23 cellular contexts compared by ENCODE assay signal in genomic region chr12:74171478-74171909, GRCh38.
"Had no signal": no experiment of that assay in that cellular context is flagged by ENCODE, and none has a peak within 500 bp of the region (broad histone marks: within the 10 kb centered on the region; RNA-seq: fewer than 3 reads in every experiment).

No MANE protein-coding gene starts in this region.

- H3K9me3 ChIP-seq: adrenal gland, body of pancreas, colonic mucosa, gastrocnemius medialis, transverse colon had no signal

- H3K4me3 Mint-ChIP-seq: activated naive CD4-positive, alpha-beta T cell treated with anti-CD3 and anti-CD28 coated beads for 36 hours; activated naive CD8-positive, alpha-beta T cell treated with anti-CD3 and anti-CD28 coated beads for 36 hours; immature natural killer cell; naive thymus-derived CD4-positive, alpha-beta T cell had no signal

- DNase-seq: activated CD4-positive, alpha-beta T cell treated with anti-CD3 and anti-CD28 coated beads for 48 hours; activated CD4-positive, alpha-beta T cell treated with anti-CD3 and anti-CD28 coated beads, Interleukin-2, amount 50 U/mL, for 48 hours; activated CD8-positive, alpha-beta memory T cell treated with anti-CD3 and anti-CD28 coated beads for 24 hours; activated effector memory CD4-positive, alpha-beta T cell treated with Interleukin-2 at 50 U/mL for 16 hours; activated naive CD4-positive, alpha-beta T cell treated with anti-CD3 and anti-CD28 coated beads for 36 hours; activated naive CD8-positive, alpha-beta T cell treated with anti-CD3 and anti-CD28 coated beads for 36 hours; adrenal gland; body of pancreas; colonic mucosa; effector memory CD4-positive, alpha-beta T cell; gastrocnemius medialis; hippocampal formation; immature natural killer cell; midbrain; naive thymus-derived CD4-positive, alpha-beta T cell; occipital lobe; stimulated activated CD4-positive, alpha-beta T cell treated with anti-CD3 and anti-CD28 coated beads, Interleukin-2, amount 100 ng/mL, for 48 hours; stimulated activated naive CD4-positive, alpha-beta T cell treated with Interleukin-2 at 50 U/mL for 16 hours; T1000; transverse colon; WERI-Rb-1 had no signal

- H3K27me3 Mint-ChIP-seq: activated naive CD8-positive, alpha-beta T cell treated with anti-CD3 and anti-CD28 coated beads for 36 hours; naive thymus-derived CD4-positive, alpha-beta T cell had no signal

- H3K4me3 ChIP-seq: adrenal gland, body of pancreas, colonic mucosa, dorsolateral prefrontal cortex, gastrocnemius medialis, transverse colon had no signal

- H3K36me3 ChIP-seq: adrenal gland, colonic mucosa, gastrocnemius medialis, transverse colon, WERI-Rb-1 had no signal

- H3K4me1 ChIP-seq: adrenal gland, body of pancreas, colonic mucosa, gastrocnemius medialis, parathyroid adenoma, transverse colon had no signal

- H3K4me1 Mint-ChIP-seq: activated naive CD8-positive, alpha-beta T cell treated with anti-CD3 and anti-CD28 coated beads for 36 hours; immature natural killer cell; naive thymus-derived CD4-positive, alpha-beta T cell had no signal

- H3K27ac Mint-ChIP-seq: activated naive CD4-positive, alpha-beta T cell treated with anti-CD3 and anti-CD28 coated beads for 36 hours; activated naive CD8-positive, alpha-beta T cell treated with anti-CD3 and anti-CD28 coated beads for 36 hours; immature natural killer cell; naive thymus-derived CD4-positive, alpha-beta T cell had no signal

- H3K27me3 ChIP-seq: adrenal gland, body of pancreas, colonic mucosa, dorsolateral prefrontal cortex, gastrocnemius medialis, transverse colon had no signal

- H3K27ac ChIP-seq: adrenal gland, body of pancreas, colonic mucosa, dorsolateral prefrontal cortex, gastrocnemius medialis, parathyroid adenoma, transverse colon, WERI-Rb-1 had no signal

- H3K36me3 Mint-ChIP-seq: activated naive CD8-positive, alpha-beta T cell treated with anti-CD3 and anti-CD28 coated beads for 36 hours; immature natural killer cell; naive thymus-derived CD4-positive, alpha-beta T cell had no signal
